1 cellular context compared by ENCODE assay signal in genomic region chr16:71467810-71468209, GRCh38.
TF ChIP-seq lines count a peak whose summit lies in the region.

No MANE protein-coding gene starts in this region.

TF ChIP-seq in HepG2, 621 proteins besides CTCF, POLR2A, EP300 and RAD21 (continued from another document):
- TF ChIP-seq ZBTB40 (IDR thresholded peaks at IDR 0.05) (no peak), ZBTB40 (CRISPR knock-in tag; IDR thresholded peaks at IDR 0.05) (peak; percentile 90), ZNF614 (CRISPR knock-in tag; IDR thresholded peaks at IDR 0.05; ENCODE audit: borderline replicate concordance) (0 out of 2 replicates have a peak, but pooled peaks have one; percentile 67), ZBTB43 (CRISPR knock-in tag; conservative IDR thresholded peaks at IDR 0.05) (peak; percentile 95), SNAI1 (CRISPR knock-in tag; IDR thresholded peaks at IDR 0.05; ENCODE audit: borderline replicate concordance) (0 out of 2 replicates have a peak, but pooled peaks have one; percentile 47), NFE2L2 (IDR thresholded peaks at IDR 0.05; ENCODE audit: low read length) (no peak), ZBTB33 (CRISPR knock-in tag; IDR thresholded peaks at IDR 0.05) (no peak), LBX2 (CRISPR knock-in tag; IDR thresholded peaks at IDR 0.05; ENCODE audit: borderline replicate concordance) (peak; percentile 85; the same call in 1 of the 2 replicates), ZFP37 (CRISPR knock-in tag; IDR thresholded peaks at IDR 0.05; ENCODE audit: borderline replicate concordance) (peak; percentile 99), SALL2 (CRISPR knock-in tag; IDR thresholded peaks at IDR 0.05) (peak; percentile 78; the same call in 1 of the 2 replicates), NR3C1 (CRISPR knock-in tag; IDR thresholded peaks at IDR 0.05) (no peak), GFI1 (CRISPR knock-in tag; IDR thresholded peaks at IDR 0.05; ENCODE audit: borderline replicate concordance) (no peak), NPAS2 (CRISPR knock-in tag; IDR thresholded peaks at IDR 0.05; ENCODE audit: borderline replicate concordance) (no peak), ZNF441 (CRISPR knock-in tag; IDR thresholded peaks at IDR 0.05; ENCODE audit: borderline replicate concordance) (peak; percentile 95), ZNF816 (CRISPR knock-in tag; IDR thresholded peaks at IDR 0.05; ENCODE audit: borderline replicate concordance) (peak; percentile 94), MTF2 (CRISPR knock-in tag; IDR thresholded peaks at IDR 0.05; ENCODE audit: borderline replicate concordance) (no peak), ZNF512 (CRISPR knock-in tag; IDR thresholded peaks at IDR 0.05) (no peak), BATF2 (CRISPR knock-in tag; IDR thresholded peaks at IDR 0.05) (peak; percentile 88), DR1 (CRISPR knock-in tag; IDR thresholded peaks at IDR 0.05) (peak; percentile 46; the same call in 1 of the 2 replicates), PCBP1 (IDR thresholded peaks at IDR 0.05; ENCODE audit: borderline replicate concordance, low read depth, low read length) (no peak), ZC3H4 (CRISPR knock-in tag; IDR thresholded peaks at IDR 0.05; ENCODE audit: borderline replicate concordance) (no peak), PAF1 (CRISPR knock-in tag; IDR thresholded peaks at IDR 0.05) (no peak), ZNF790 (CRISPR knock-in tag; IDR thresholded peaks at IDR 0.05; ENCODE audit: borderline replicate concordance) (peak; percentile 94; the same call in 1 of the 2 replicates), SP140L (CRISPR knock-in tag; IDR thresholded peaks at IDR 0.05; ENCODE audit: borderline replicate concordance) (peak; percentile 99; the same call in 1 of the 2 replicates), FOXO1 (CRISPR knock-in tag; IDR thresholded peaks at IDR 0.05) (peak; percentile 65; the same call in 1 of the 2 replicates), ZNF7 (CRISPR knock-in tag; IDR thresholded peaks at IDR 0.05) (peak; percentile 85), FOXA1 (IDR thresholded peaks at IDR 0.05) (no peak), FOXA1 (CRISPR knock-in tag; IDR thresholded peaks at IDR 0.05) (no peak), ATF1 (CRISPR knock-in tag; IDR thresholded peaks at IDR 0.05) (peak; percentile 65; the same call in 1 of the 2 replicates), KLF13 (CRISPR knock-in tag; IDR thresholded peaks at IDR 0.05) (no peak), CBX1 (IDR thresholded peaks at IDR 0.05; ENCODE audit: low read depth) (no peak), ZNF512B (CRISPR knock-in tag; IDR thresholded peaks at IDR 0.05; ENCODE audit: borderline replicate concordance) (no peak), TOPORS (CRISPR knock-in tag; IDR thresholded peaks at IDR 0.05) (peak; percentile 77; the same call in 1 of the 2 replicates), SCMH1 (CRISPR knock-in tag; IDR thresholded peaks at IDR 0.05; ENCODE audit: borderline replicate concordance) (no peak), ZNF510 (CRISPR knock-in tag; IDR thresholded peaks at IDR 0.05; ENCODE audit: low read depth) (peak; percentile 97), ZNF674 (CRISPR knock-in tag; IDR thresholded peaks at IDR 0.05; ENCODE audit: low read depth) (no peak), ETV6 (CRISPR knock-in tag; conservative IDR thresholded peaks at IDR 0.05) (peak; percentile 98), GRHL1 (CRISPR knock-in tag; conservative IDR thresholded peaks at IDR 0.05) (no peak), AGO1 (IDR thresholded peaks at IDR 0.05; ENCODE audit: low read depth, low read length, poor library complexity, severe bottlenecking) (no peak), XBP1 (CRISPR knock-in tag; IDR thresholded peaks at IDR 0.05) (peak; percentile 96)
